In genomic region chr20:40689100-40689942, GRCh38 we compare ENCODE assay signal across 1 cellular context.
TF ChIP-seq lines count a peak whose summit lies in the region.

MAFB (minus strand) TSS chr20:40689236; CDS start chr20:40688850, 386 bp downstream.

TF ChIP-seq in HepG2, 621 proteins besides CTCF, POLR2A, EP300 and RAD21 (continued from another document and continues in another):
- no peak for TF ChIP-seq ZNF512 (CRISPR knock-in tag; IDR thresholded peaks at IDR 0.05)
- no peak for TF ChIP-seq RBM22 (optimal IDR thresholded peaks at IDR 0.05; ENCODE audit: low read length)
- TF ChIP-seq GATAD2A (CRISPR knock-in tag; IDR thresholded peaks at IDR 0.05): no peak
- no peak for TF ChIP-seq CENPX (CRISPR knock-in tag; IDR thresholded peaks at IDR 0.05)
- TF ChIP-seq KDM6A (CRISPR knock-in tag; IDR thresholded peaks at IDR 0.05; ENCODE audit: low read depth): no peak
- no peak for TF ChIP-seq MBD4 (IDR thresholded peaks at IDR 0.05; ENCODE audit: borderline replicate concordance, low read length)
- no peak for TF ChIP-seq MXD4 (CRISPR knock-in tag; IDR thresholded peaks at IDR 0.05)
- TF ChIP-seq FOXP4 (CRISPR knock-in tag; IDR thresholded peaks at IDR 0.05): no peak
- no peak for TF ChIP-seq AHR (CRISPR knock-in tag; IDR thresholded peaks at IDR 0.05)
- TF ChIP-seq ZNF775 (CRISPR knock-in tag; IDR thresholded peaks at IDR 0.05; ENCODE audit: borderline replicate concordance): no peak
- TF ChIP-seq EEA1 (CRISPR knock-in tag; IDR thresholded peaks at IDR 0.05; ENCODE audit: borderline replicate concordance): no peak
- TF ChIP-seq FOXM1 (CRISPR knock-in tag; IDR thresholded peaks at IDR 0.05): no peak
- no peak for TF ChIP-seq ZNF432 (CRISPR knock-in tag; IDR thresholded peaks at IDR 0.05; ENCODE audit: borderline replicate concordance)
- peak; percentile 71; the same call in 1 of the 2 replicates for TF ChIP-seq ISL2 (CRISPR knock-in tag; IDR thresholded peaks at IDR 0.05)
- no peak for TF ChIP-seq ZNF276 (CRISPR knock-in tag; IDR thresholded peaks at IDR 0.05; ENCODE audit: low read depth)
- no peak for TF ChIP-seq ELF4 (CRISPR knock-in tag; IDR thresholded peaks at IDR 0.05; ENCODE audit: borderline replicate concordance)
- TF ChIP-seq MLXIP (CRISPR knock-in tag; IDR thresholded peaks at IDR 0.05; ENCODE audit: borderline replicate concordance): no peak
- no peak for TF ChIP-seq PRDM4 (CRISPR knock-in tag; IDR thresholded peaks at IDR 0.05; ENCODE audit: borderline replicate concordance)
- TF ChIP-seq MAX (IDR thresholded peaks at IDR 0.05): peak; percentile 25; the same call in 1 of the 2 replicates
- no peak for TF ChIP-seq FOXO1 (CRISPR knock-in tag; IDR thresholded peaks at IDR 0.05)
- no peak for TF ChIP-seq RERE (CRISPR knock-in tag; IDR thresholded peaks at IDR 0.05; ENCODE audit: low read depth)
- TF ChIP-seq KDM5A (IDR thresholded peaks at IDR 0.05; ENCODE audit: borderline replicate concordance, low read length): no peak
- no peak for TF ChIP-seq CCAR2 (optimal IDR thresholded peaks at IDR 0.05; ENCODE audit: low read depth, low read length)
- TF ChIP-seq MNT (IDR thresholded peaks at IDR 0.05): no peak
- no peak for TF ChIP-seq RFX1 (IDR thresholded peaks at IDR 0.05)
- 0 out of 2 replicates have a peak, but pooled peaks have one; percentile 9 for TF ChIP-seq THAP8 (CRISPR knock-in tag; IDR thresholded peaks at IDR 0.05; ENCODE audit: borderline replicate concordance)
- no peak for TF ChIP-seq ZNF362 (CRISPR knock-in tag; IDR thresholded peaks at IDR 0.05; ENCODE audit: borderline replicate concordance)
- peak; percentile 67; the same call in 1 of the 2 replicates for TF ChIP-seq SIN3A (IDR thresholded peaks at IDR 0.05; ENCODE audit: borderline replicate concordance, low read depth, low read length)
- TF ChIP-seq REST (IDR thresholded peaks at IDR 0.05; ENCODE audit: borderline replicate concordance in 1 of 2, low read depth in 1 of 2, low read length in 2 of 2): no peak
